Comparison of ENCODE assay signal across 1 cellular context in genomic region chr13:51819544-51819943, GRCh38.
TF ChIP-seq lines count a peak whose summit lies in the region.

No MANE protein-coding gene starts in this region.

TF ChIP-seq in GM23338, 12 proteins besides CTCF, POLR2A, EP300 and RAD21 (continued from another document):
- TF ChIP-seq ETS1 (IDR thresholded peaks at IDR 0.05) (no peak), ZNF331 (CRISPR knock-in tag; IDR thresholded peaks at IDR 0.05; ENCODE audit: low read depth) (no peak), STAT1 (IDR thresholded peaks at IDR 0.05; ENCODE audit: unreplicated experiment) (no peak), EZH2 (IDR thresholded peaks at IDR 0.05; ENCODE audit: low read depth, unreplicated experiment) (no peak), EZH2phosphoT487 (IDR thresholded peaks at IDR 0.05; ENCODE audit: unreplicated experiment) (no peak)
TF ChIP-seq in GM23338: peak in this region for 0.
